Comparison of ENCODE assay signal across 9 cellular contexts in genomic region chr2:8004250-8004681, GRCh38.
A peak's percentile ranks its signal among the peaks of the same experiment; 100 is the strongest.
DNase-seq lines count a peak whose midpoint lies in the region; ATAC-seq and TF ChIP-seq lines count a peak whose summit lies in the region.
"Had no signal": no experiment of that assay in that cellular context is flagged by ENCODE, and none has a peak within 500 bp of the region (broad histone marks: within the 10 kb centered on the region; RNA-seq: fewer than 3 reads in every experiment).

No MANE protein-coding gene starts in this region.

- H2BK120ac ChIP-seq in trophoblast cell (ENCODE audit: insufficient read depth, low read length, poor library complexity) = no peak overlapping the region

- no peaks in the 10 kb centered on the region for H3K27me3 ChIP-seq in fibroblast of lung (ENCODE audit: control insufficient read depth, insufficient read depth, low read length)
- H3K27me3 ChIP-seq in trophoblast cell (ENCODE audit: insufficient read depth, low read length) = no peaks in the 10 kb centered on the region

- H3K27me3 Mint-ChIP-seq in activated CD4-positive, alpha-beta memory T cell treated with anti-CD3 and anti-CD28 coated beads, Interleukin-2, amount 10 ng/mL, durations not matched to agents 7 days and 5 days = no peaks in the 10 kb centered on the region
- H3K27me3 Mint-ChIP-seq: activated naive CD8-positive, alpha-beta T cell treated with anti-CD3 and anti-CD28 coated beads, Interleukin-2, amount 10 ng/mL, durations not matched to agents 7 days and 5 days had no signal

- no peak for ATAC-seq in GM21786 (IDR thresholded peaks at IDR 0.05; ENCODE audit: unreplicated experiment)

- WGBS in trophoblast cell (ENCODE audit: extremely low coverage, insufficient coverage, insufficient read length) = no CpG with 5 or more reads among the region's 4 CpGs

- no peaks in the 10 kb centered on the region for H3K79me2 ChIP-seq in fibroblast of lung (ENCODE audit: control insufficient read depth, insufficient read depth, low read length)
- H3K79me2 ChIP-seq in trophoblast cell (ENCODE audit: control insufficient read depth, insufficient read depth, low read length, poor library complexity) = no peaks in the 10 kb centered on the region

- H3K79me1 ChIP-seq in trophoblast cell (ENCODE audit: low read length) = no peaks in the 10 kb centered on the region

- H3K4ac ChIP-seq in trophoblast cell (ENCODE audit: low read depth, low read length) = no peak overlapping the region

- H3K9me3 ChIP-seq in fibroblast of lung (ENCODE audit: control insufficient read depth, insufficient read depth, low read depth, low read length) (no peaks in the 10 kb centered on the region), trophoblast cell (ENCODE audit: insufficient read depth, low read depth, low read length) (no peaks in the 10 kb centered on the region)

- H2AK5ac ChIP-seq in trophoblast cell (ENCODE audit: low read length) = no peak overlapping the region

- no peak overlapping the region for H3K23ac ChIP-seq in trophoblast cell (ENCODE audit: low read length)

- no peaks in the 10 kb centered on the region for H3K9me3 Mint-ChIP-seq in activated CD4-positive, alpha-beta memory T cell treated with anti-CD3 and anti-CD28 coated beads, Interleukin-2, amount 10 ng/mL, durations not matched to agents 7 days and 5 days
- H3K9me3 Mint-ChIP-seq: activated naive CD8-positive, alpha-beta T cell treated with anti-CD3 and anti-CD28 coated beads, Interleukin-2, amount 10 ng/mL, durations not matched to agents 7 days and 5 days had no signal

- TF ChIP-seq CTCF in fibroblast of lung (conservative IDR thresholded peaks at IDR 0.05 in 1 of 2, IDR thresholded peaks at IDR 0.05 in 1 of 2; ENCODE audit: low read depth in 1 of 2, low read length in 2 of 2) = no peak

- H3K36me3 ChIP-seq in fibroblast of lung (ENCODE audit: control insufficient read depth, insufficient read depth, low read length) = no peaks in the 10 kb centered on the region
- H3K36me3 ChIP-seq in trophoblast cell (ENCODE audit: control insufficient read depth in 1 of 2, insufficient read depth in 2 of 2, low read length in 2 of 2) = no peaks in the 10 kb centered on the region

- H3K4me1 ChIP-seq in fibroblast of lung (ENCODE audit: control insufficient read depth, extremely low read depth, insufficient read depth, low read length) (peaks cover 2% of the 10 kb centered on the region), trophoblast cell (ENCODE audit: control insufficient read depth in 1 of 2, insufficient read depth in 2 of 2, low read length in 2 of 2) (peaks cover 7 to 13% of the 10 kb centered on the region in 2 experiments)

- peak; percentile 92 for DNase-seq in EH (ENCODE audit: low read depth)
- DNase-seq in NCI-H69 (lab: John Stamatoyannopoulos, UW) = peak; percentile 84
- DNase-seq in fibroblast of lung (ENCODE audit: low read depth in 2 of 2) = peak; percentile 70 to 94
- peak; percentile 85 to 99 for DNase-seq in trophoblast cell
- DNase-seq in stimulated activated CD4-positive, alpha-beta T cell treated with anti-CD3 and anti-CD28 coated beads, Interleukin-2, amount 100 ng/mL, for 24 hours = no peak
- no peak for DNase-seq in substantia nigra (lab: John Stamatoyannopoulos, UW)
- no peak for DNase-seq in activated CD4-positive, alpha-beta memory T cell treated with anti-CD3 and anti-CD28 coated beads, Interleukin-2, amount 10 ng/mL, durations not matched to agents 7 days and 5 days
- DNase-seq: activated naive CD8-positive, alpha-beta T cell treated with anti-CD3 and anti-CD28 coated beads, Interleukin-2, amount 10 ng/mL, durations not matched to agents 7 days and 5 days had no signal

- CTCF ChIA-PET in activated CD4-positive, alpha-beta memory T cell treated with anti-CD3 and anti-CD28 coated beads, Interleukin-2, amount 10 ng/mL, durations not matched to agents 7 days and 5 days (lab: Charles Lee) = no interaction called here

- H3K4me3 ChIP-seq in fibroblast of lung (replicated peaks in 1 of 4; ENCODE audit: control extremely low read depth in 1 of 4, insufficient read depth in 1 of 4, low read depth in 3 of 4, low read length in 4 of 4) = peak overlapping the region in 2 of 4 experiments; percentile 12 to 42
- H3K4me3 ChIP-seq in trophoblast cell (ENCODE audit: low read depth, low read length) = no peak overlapping the region

- no peak overlapping the region for H3K27ac ChIP-seq in fibroblast of lung (ENCODE audit: insufficient read depth, low read length)
- no peak overlapping the region for H3K27ac ChIP-seq in trophoblast cell (ENCODE audit: low read depth, low read length)
- no peak overlapping the region for H3K27ac ChIP-seq in substantia nigra (ENCODE audit: low read depth, low read length, poor library complexity, severe bottlenecking)

- no peak overlapping the region for H2BK5ac ChIP-seq in trophoblast cell (ENCODE audit: low read depth, low read length, poor library complexity)

- H2AFZ ChIP-seq in fibroblast of lung (ENCODE audit: low read length) (no peak overlapping the region), trophoblast cell (ENCODE audit: insufficient read depth, low read length, poor library complexity) (no peak overlapping the region)

- no peak overlapping the region for H4K12ac ChIP-seq in trophoblast cell (ENCODE audit: low read depth, low read length)

- POLR2A ChIA-PET in activated CD4-positive, alpha-beta memory T cell treated with anti-CD3 and anti-CD28 coated beads, Interleukin-2, amount 10 ng/mL, durations not matched to agents 7 days and 5 days (lab: Charles Lee) = no interaction called here

- H3K9ac ChIP-seq in fibroblast of lung (ENCODE audit: insufficient read depth, low read length) (no peak overlapping the region), trophoblast cell (ENCODE audit: low read length) (no peak overlapping the region)

- H3K27ac Mint-ChIP-seq in activated CD4-positive, alpha-beta memory T cell treated with anti-CD3 and anti-CD28 coated beads, Interleukin-2, amount 10 ng/mL, durations not matched to agents 7 days and 5 days = no peak overlapping the region
- H3K27ac Mint-ChIP-seq: activated naive CD8-positive, alpha-beta T cell treated with anti-CD3 and anti-CD28 coated beads, Interleukin-2, amount 10 ng/mL, durations not matched to agents 7 days and 5 days had no signal

- no peak overlapping the region for H3K18ac ChIP-seq in trophoblast cell (ENCODE audit: low read length)

- no peak overlapping the region for H4K91ac ChIP-seq in trophoblast cell (ENCODE audit: low read depth, low read length)

- H3K4me2 ChIP-seq in fibroblast of lung (ENCODE audit: extremely low read depth, insufficient read depth, low read length) (peak overlapping the region; percentile 77), trophoblast cell (ENCODE audit: low read length) (no peak overlapping the region)

- H2BK12ac ChIP-seq in trophoblast cell (ENCODE audit: low read length) = no peak overlapping the region

- no peak overlapping the region for H3K4me3 Mint-ChIP-seq in activated CD4-positive, alpha-beta memory T cell treated with anti-CD3 and anti-CD28 coated beads, Interleukin-2, amount 10 ng/mL, durations not matched to agents 7 days and 5 days
- H3K4me3 Mint-ChIP-seq: activated naive CD8-positive, alpha-beta T cell treated with anti-CD3 and anti-CD28 coated beads, Interleukin-2, amount 10 ng/mL, durations not matched to agents 7 days and 5 days had no signal

- no peaks in the 10 kb centered on the region for H4K20me1 ChIP-seq in fibroblast of lung (ENCODE audit: control insufficient read depth, extremely low read depth, insufficient read depth, low read length)

- H3K4me1 Mint-ChIP-seq in activated CD4-positive, alpha-beta memory T cell treated with anti-CD3 and anti-CD28 coated beads, Interleukin-2, amount 10 ng/mL, durations not matched to agents 7 days and 5 days = peaks cover 4% of the 10 kb centered on the region

- no peaks in the 10 kb centered on the region for H3K36me3 Mint-ChIP-seq in activated CD4-positive, alpha-beta memory T cell treated with anti-CD3 and anti-CD28 coated beads, Interleukin-2, amount 10 ng/mL, durations not matched to agents 7 days and 5 days (ENCODE audit: low read depth)
- H3K36me3 Mint-ChIP-seq: activated naive CD8-positive, alpha-beta T cell treated with anti-CD3 and anti-CD28 coated beads, Interleukin-2, amount 10 ng/mL, durations not matched to agents 7 days and 5 days had no signal

- no peak overlapping the region for H3K14ac ChIP-seq in trophoblast cell (ENCODE audit: low read length)

- no peak overlapping the region for H4K8ac ChIP-seq in trophoblast cell (ENCODE audit: low read depth, low read length)

Comparison
In these comparisons a context has a peak if more than half of its experiments do, and no peak if none do; other contexts are left out.
1. DNase-seq: peak in EH (single experiment), NCI-H69 (single experiment), fibroblast of lung (2 of 2) and trophoblast cell (2 of 2); none in stimulated activated CD4-positive, alpha-beta T cell treated with anti-CD3 and anti-CD28 coated beads, Interleukin-2, amount 100 ng/mL, for 24 hours (0 of 2), substantia nigra (0 of 49) and activated CD4-positive, alpha-beta memory T cell treated with anti-CD3 and anti-CD28 coated beads, Interleukin-2, amount 10 ng/mL, durations not matched to agents 7 days and 5 days (single experiment).